Comparison of ENCODE assay signal across 1 cellular context in genomic region chr20:23636182-23636907, GRCh38.
TF ChIP-seq lines count a peak whose summit lies in the region.

No MANE protein-coding gene starts in this region.

TF ChIP-seq in GM12878, 131 proteins besides CTCF, POLR2A, EP300 and RAD21:
- TF ChIP-seq TCF12 (IDR thresholded peaks at IDR 0.05; ENCODE audit: low read depth, low read length): no peak
- TF ChIP-seq PAX5 (IDR thresholded peaks at IDR 0.05; ENCODE audit: borderline replicate concordance, low read depth, low read length): no peak
- TF ChIP-seq NR2C2 (IDR thresholded peaks at IDR 0.05; ENCODE audit: borderline replicate concordance, control insufficient read depth, insufficient read length, low read depth): no peak
